1 cellular context compared by ENCODE assay signal in the genomic region with DNA sequence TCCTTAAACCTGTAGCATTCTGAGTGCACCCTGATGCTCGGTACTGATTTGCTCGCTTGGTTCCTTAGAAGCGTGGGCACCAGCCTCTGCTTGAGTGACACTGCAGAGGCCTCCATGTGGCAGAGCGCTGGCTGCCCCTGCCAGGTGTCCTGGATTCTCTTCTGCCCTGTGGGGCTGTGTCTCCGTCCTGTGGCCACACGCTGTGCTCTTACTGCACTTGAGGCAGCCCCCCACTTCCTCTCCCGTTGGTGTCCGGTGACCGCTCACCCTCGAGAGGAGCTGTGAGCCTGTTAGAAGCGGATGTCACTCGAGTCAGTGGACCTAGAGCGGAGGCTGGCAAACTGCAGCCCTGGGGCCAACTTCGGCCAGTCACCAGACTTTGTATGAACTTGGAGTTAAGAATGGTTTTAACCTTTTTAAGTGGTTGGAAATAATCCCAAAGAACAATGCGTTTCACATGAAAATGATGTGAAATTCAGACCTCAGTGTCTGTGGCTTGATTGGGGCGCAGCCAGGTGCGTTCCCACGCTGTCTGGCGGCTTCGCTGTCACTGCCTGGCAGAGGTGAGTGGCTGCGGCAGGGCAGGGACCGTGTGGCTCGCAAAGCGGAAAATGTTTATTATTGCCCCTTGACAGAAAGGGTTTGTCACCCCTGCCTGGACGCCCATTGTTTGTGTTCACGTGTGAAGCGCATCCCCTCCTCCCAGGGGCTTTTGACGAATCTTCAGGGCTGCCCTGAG.
TF ChIP-seq lines count a peak whose summit lies in the region.

No MANE protein-coding gene starts in this region.

TF ChIP-seq in K562, 482 proteins besides CTCF, POLR2A, EP300 and RAD21:
- TF ChIP-seq FOXA3 (CRISPR knock-in tag; conservative IDR thresholded peaks at IDR 0.05 in 1 of 2, IDR thresholded peaks at IDR 0.05 in 1 of 2) (no peak), ZNF134 (CRISPR knock-in tag; conservative IDR thresholded peaks at IDR 0.05) (no peak), FIP1L1 (IDR thresholded peaks at IDR 0.05; ENCODE audit: low read depth, low read length, poor library complexity, severe bottlenecking) (no peak), LCOR (CRISPR knock-in tag; IDR thresholded peaks at IDR 0.05) (no peak), SUPT5H (IDR thresholded peaks at IDR 0.05) (0 out of 2 replicates have a peak, but pooled peaks have one; percentile 9), POLR2G (IDR thresholded peaks at IDR 0.05; ENCODE audit: low read depth, low read length) (peak; percentile 40; the same call in 1 of the 2 replicates), POLR3A (IDR thresholded peaks at IDR 0.05; ENCODE audit: borderline replicate concordance, extremely low read depth, insufficient read depth, insufficient read length) (no peak)
